In genomic region chr7:37284805-37285211, GRCh38 we compare ENCODE assay signal across 8 cellular contexts.
DNase-seq lines count a peak whose midpoint lies in the region; ATAC-seq and TF ChIP-seq lines count a peak whose summit lies in the region.

No MANE protein-coding gene starts in this region.

- in situ Hi-C loops in Caki2 (cut with HindIII; ENCODE audit: low pct_unique_long_range_greater_than_20kb, low sequenced_read_pairs), result no loop called here
- in situ Hi-C loops in mammary epithelial cell (cut with MboI; ENCODE audit: low sequenced_read_pairs in 2 of 2), result loop anchor here in 1 of 2 donors (10.0 kb wide), 1 partner anchor 210 kb away; no protein-coding TSS in a partner anchor

- ATAC-seq in HG03457 (IDR thresholded peaks at IDR 0.05; ENCODE audit: unreplicated experiment), result no peak

- intact Hi-C loops in mammary epithelial cell (cut with micrococcal nuclease), result loop anchor here (1.0 to 10.0 kb wide), 5 partner anchors 67 to 548 kb away; partner anchors contain the start of gene ELMO1

- H3K36me3 ChIP-seq in mammary epithelial cell (ENCODE audit: insufficient read depth, low read length), result no peaks in the 10 kb centered on the region

- no peaks in the 10 kb centered on the region for H3K27me3 ChIP-seq in mammary epithelial cell (ENCODE audit: insufficient read depth, low read length)

- no peak overlapping the region for H3K27ac ChIP-seq in mammary epithelial cell (ENCODE audit: insufficient read depth, low read depth, low read length)

- WGBS in mammary epithelial cell (ENCODE audit: low coverage, missing lambda C conversion rate), result 46% methylated on average over 6 of the region's 6 CpGs

- peak; percentile 40 for DNase-seq in Caki2 (ENCODE audit: low read depth)
- peak; percentile 39 for DNase-seq in HK-2 (ENCODE audit: unreplicated experiment)
- peak; percentile 36 for DNase-seq in SW480 (ENCODE audit: low spot score)
- peak; percentile 28 for DNase-seq in mammary epithelial cell
- DNase-seq in left kidney (ENCODE audit: low read depth, low spot score), result peak; percentile 73
- DNase-seq in stimulated activated CD4-positive, alpha-beta T cell treated with anti-CD3 and anti-CD28 coated beads, TNF-alpha, amount 100 ng/mL, for 4 hours (ENCODE audit: low read depth in 3 of 3), result peak in 2 of 3 experiments; percentile 3 to 9
- DNase-seq in NOMO-1 (lab: John Stamatoyannopoulos, UW; ENCODE audit: unreplicated experiment in 2 of 2), result no peak

- H3K9me3 ChIP-seq in mammary epithelial cell (replicated peaks; ENCODE audit: insufficient read depth, low read length), result no peaks in the 10 kb centered on the region

- CTCF ChIA-PET in mammary epithelial cell (lab: Charles Lee; ENCODE audit: low non-redundant PET), result interaction anchor here (0.5 to 0.6 kb wide), 2 partner anchors 16 to 69 kb away, joined by 3 to 7 read pairs; no protein-coding TSS in a partner anchor

- TF ChIP-seq CTCF in mammary epithelial cell (conservative IDR thresholded peaks at IDR 0.05 in 1 of 2, IDR thresholded peaks at IDR 0.05 in 1 of 2; ENCODE audit: extremely low read depth in 1 of 2, insufficient read depth in 1 of 2, low read depth in 1 of 2, low read length in 2 of 2), result peak; percentile 43 to 58

- dilution Hi-C loops in mammary epithelial cell (cut with HindIII; ENCODE audit: low sequenced_read_pairs), result no loop called here

- H3K9ac ChIP-seq in mammary epithelial cell (ENCODE audit: insufficient read depth, low read length), result no peak overlapping the region

- no TSS peak for BruUV-seq in mammary epithelial cell (replicated peaks; lab: Mats Ljungman, UMichigan)

- H4K20me1 ChIP-seq in mammary epithelial cell (ENCODE audit: insufficient read depth, low read length), result no peaks in the 10 kb centered on the region

- no peak overlapping the region for H3K4me3 ChIP-seq in mammary epithelial cell (replicated peaks in 1 of 3; ENCODE audit: insufficient read depth in 1 of 3, low read depth in 2 of 3, low read length in 3 of 3)

- no peak overlapping the region for H2AFZ ChIP-seq in mammary epithelial cell (ENCODE audit: low read depth, low read length)

- H3K4me1 ChIP-seq in mammary epithelial cell (ENCODE audit: insufficient read depth, low read length), result no peaks in the 10 kb centered on the region

- H3K79me2 ChIP-seq in mammary epithelial cell (ENCODE audit: insufficient read depth, low read length), result no peaks in the 10 kb centered on the region

- no peak overlapping the region for H3K4me2 ChIP-seq in mammary epithelial cell (ENCODE audit: insufficient read depth, low read depth, low read length)

Comparison
In these comparisons a context has a peak if more than half of its experiments do, and no peak if none do; other contexts are left out.
1. DNase-seq: peak in Caki2 (single experiment), HK-2 (single experiment), SW480 (single experiment), mammary epithelial cell (single experiment), left kidney (single experiment) and stimulated activated CD4-positive, alpha-beta T cell treated with anti-CD3 and anti-CD28 coated beads, TNF-alpha, amount 100 ng/mL, for 4 hours (2 of 3); none in NOMO-1 (0 of 2).